Comparison of ENCODE assay signal across 8 cellular contexts in genomic region chr16:70380205-70380918, GRCh38. TPM values are rescaled to one million over a fixed set of nuclear protein-coding genes. Genes with fewer than 3 reads are reported as not detected.
DNase-seq lines count a peak whose midpoint lies in the region; ATAC-seq, FAIRE-seq and TF ChIP-seq lines count a peak whose summit lies in the region.

No MANE protein-coding gene starts in this region.

- peak; percentile 23 for FAIRE-seq in GM12891 (lab: Jason Lieb, UNC)

- peak overlapping the region; percentile 96 for H3K27ac ChIP-seq in epithelial cell of prostate

- peaks cover 0 to 4% of the 10 kb centered on the region in 2 donors for H3K36me3 Mint-ChIP-seq in naive B cell

- TF ChIP-seq POLR2A in GM12891 (IDR thresholded peaks at IDR 0.05; ENCODE audit: low read depth, low read length): peak; percentile 72

- H3K27me3 Mint-ChIP-seq in naive B cell: no peaks in the 10 kb centered on the region

- H3K27ac Mint-ChIP-seq in naive B cell: peak overlapping the region in 5 of 6 donors; percentile 27 to 96 (median 92)

- no peaks in the 10 kb centered on the region for H3K9me3 Mint-ChIP-seq in naive B cell

- peaks cover 8 to 24% (median 22%) of the 10 kb centered on the region in 3 donors for H3K4me1 Mint-ChIP-seq in naive B cell

- ATAC-seq in HG02763 (IDR thresholded peaks at IDR 0.05; ENCODE audit: unreplicated experiment) (peak; percentile 7), naive B cell (ENCODE audit: low read depth in 2 of 2) (peak; percentile 18 to 25)

- peak overlapping the region; percentile 92 to 99 (median 98) for H3K4me3 Mint-ChIP-seq in naive B cell

- DNase-seq in GM12891 (ENCODE audit: insufficient read length, low spot score) (no peak), NCI-H345 treated with DMSO at 0.1 percent for 48 hours (lab: John Stamatoyannopoulos, UW; ENCODE audit: unreplicated experiment) (peak; percentile 35), epithelial cell of prostate (ENCODE audit: low read depth, low spot score) (peak; percentile 20), naive B cell (peak; percentile 55), GM19238 (ENCODE audit: insufficient read length, low spot score) (no peak)
- peak; percentile 48 for DNase-seq in activated CD8-positive, alpha-beta memory T cell treated with anti-CD3 and anti-CD28 coated beads, Interleukin-2, amount 50 U/mL, for 24 hours (ENCODE audit: extremely low read depth)
- peak; percentile 62 to 80 for DNase-seq in stimulated activated CD8-positive, alpha-beta memory T cell treated with anti-CD3 and anti-CD28 coated beads, Interleukin-7, amount 100 ng/mL, for 48 hours (ENCODE audit: extremely low read depth in 1 of 2, low read depth in 1 of 2)

TF ChIP-seq in GM12891, 5 proteins besides CTCF, POLR2A, EP300 and RAD21:
- peak; percentile 71; the same call in 1 of the 2 replicates for TF ChIP-seq POU2F2 (IDR thresholded peaks at IDR 0.05; ENCODE audit: low read depth, low read length)
- no peak for TF ChIP-seq SPI1 (IDR thresholded peaks at IDR 0.05; ENCODE audit: low read depth, low read length)

RNA-seq across cellular contexts. Expression of gene DDX19A, which starts 33.7 kb away (rescaled TPM):
- 22.5 TPM for polyA plus RNA-seq in GM12891 (2012; ENCODE audit: low read depth, missing spikeins)
- 10 to 100 TPM; 30.4 to 45.7 (median 38.0) TPM for polyA plus RNA-seq in naive B cell (ENCODE audit: low read depth in 6 of 6)

RNA-seq across cellular contexts. Expression of gene ST3GAL2, which starts 58.5 kb away (rescaled TPM):
- polyA plus RNA-seq in GM12891 (2012; ENCODE audit: low read depth, missing spikeins): 33.7 TPM
- 10 to 100 TPM; 12.7 to 28.7 (median 22.3) TPM for polyA plus RNA-seq in naive B cell (ENCODE audit: low read depth in 6 of 6)

Comparison
In these comparisons a context has a peak if more than half of its experiments do, and no peak if none do; other contexts are left out.
1. DNase-seq: peak in NCI-H345 treated with DMSO at 0.1 percent for 48 hours (single experiment), activated CD8-positive, alpha-beta memory T cell treated with anti-CD3 and anti-CD28 coated beads, Interleukin-2, amount 50 U/mL, for 24 hours (single experiment), epithelial cell of prostate (single experiment), naive B cell (single experiment) and stimulated activated CD8-positive, alpha-beta memory T cell treated with anti-CD3 and anti-CD28 coated beads, Interleukin-7, amount 100 ng/mL, for 48 hours (2 of 2); none in GM12891 (single experiment) and GM19238 (single experiment).